In genomic region chr5:759111-759741, GRCh38 we compare ENCODE assay signal across 9 cellular contexts. TPM values are rescaled to one million over a fixed set of nuclear protein-coding genes. Genes with fewer than 3 reads are reported as not detected.
A peak's percentile ranks its signal among the peaks of the same experiment; 100 is the strongest.
DNase-seq lines count a peak whose midpoint lies in the region; ATAC-seq and TF ChIP-seq lines count a peak whose summit lies in the region.
"Had no signal": no experiment of that assay in that cellular context is flagged by ENCODE, and none has a peak within 500 bp of the region (broad histone marks: within the 10 kb centered on the region; RNA-seq: fewer than 3 reads in every experiment).

No MANE protein-coding gene starts in this region.

- TF ChIP-seq CTCF in GM13976 (IDR thresholded peaks at IDR 0.05; ENCODE audit: borderline replicate concordance, control extremely low read depth, extremely low read depth, insufficient read depth, missing control alignments): no peak

- ATAC-seq in HG02759 (IDR thresholded peaks at IDR 0.05; ENCODE audit: unreplicated experiment): no peak
- ATAC-seq: HCT116 had no signal

- DNase-seq in GM13976 (ENCODE audit: low spot score): peak; percentile 47
- peak; percentile 85 for DNase-seq in T-helper 22 cell (ENCODE audit: low read depth)
- DNase-seq in posterior vena cava (ENCODE audit: low spot score): peak; percentile 96
- no peak for DNase-seq in medulla oblongata (ENCODE audit: extremely low spot score)
- no peak for DNase-seq in cerebellar nuclear complex (lab: John Stamatoyannopoulos, UW)
- no peak for DNase-seq in inferior parietal cortex (ENCODE audit: extremely low spot score)

- intact Hi-C loops in posterior vena cava (cut with DNase I): loop anchor here in 1 of 2 donors (5.0 kb wide), 1 partner anchor 83 kb away; no protein-coding TSS in a partner anchor

- H3K9me3 ChIP-seq in esophagus (ENCODE audit: control insufficient read depth in 2 of 2, insufficient read depth in 1 of 2, low read depth in 1 of 2, low read length in 1 of 2): no peaks in the 10 kb centered on the region

- H3K36me3 ChIP-seq in esophagus (ENCODE audit: control insufficient read depth in 2 of 2, insufficient read depth in 2 of 2, low read length in 1 of 2): no peaks in the 10 kb centered on the region

- in situ Hi-C loops in GM13976 (cut with MboI; ENCODE audit: low sequenced_read_pairs, unreplicated experiment): no loop called here

- WGBS in esophagus, 2 donors: 23 to 28% methylated on average over 33 of the region's 33 CpGs

- H3K4me3 ChIP-seq in esophagus (ENCODE audit: low read depth in 1 of 2, low read length in 2 of 2): peak overlapping the region in 1 of 2 donors; percentile 20

- H3K4me1 ChIP-seq in esophagus (ENCODE audit: control insufficient read depth in 2 of 2, insufficient read depth in 2 of 2, low read length in 1 of 2): peaks cover 12 to 21% of the 10 kb centered on the region in 2 donors

- H3K27me3 ChIP-seq in esophagus (ENCODE audit: control insufficient read depth in 1 of 2, insufficient read depth in 2 of 2, low read length in 2 of 2): no peaks in the 10 kb centered on the region

- H3K27ac ChIP-seq in esophagus (ENCODE audit: low read depth in 2 of 2, low read length in 1 of 2): peak overlapping the region; percentile 25 to 78

RNA-seq across cellular contexts. Expression of gene ZDHHC11B, which starts 25.3 kb away (rescaled TPM):
- polyA plus RNA-seq in esophagus: 1 to 10 TPM; 2.6 to 5.2 TPM
- 10 to 100 TPM in 1 of 2 donors, 1 to 10 TPM in 1; 9.1 to 14.9 TPM for total RNA-seq in posterior vena cava

Comparison
In these comparisons a context has a peak if more than half of its experiments do, and no peak if none do; other contexts are left out.
1. DNase-seq: peak in GM13976 (single experiment), T-helper 22 cell (single experiment) and posterior vena cava (single experiment); none in medulla oblongata (single experiment), cerebellar nuclear complex (0 of 2) and inferior parietal cortex (single experiment).